In the genomic region with DNA sequence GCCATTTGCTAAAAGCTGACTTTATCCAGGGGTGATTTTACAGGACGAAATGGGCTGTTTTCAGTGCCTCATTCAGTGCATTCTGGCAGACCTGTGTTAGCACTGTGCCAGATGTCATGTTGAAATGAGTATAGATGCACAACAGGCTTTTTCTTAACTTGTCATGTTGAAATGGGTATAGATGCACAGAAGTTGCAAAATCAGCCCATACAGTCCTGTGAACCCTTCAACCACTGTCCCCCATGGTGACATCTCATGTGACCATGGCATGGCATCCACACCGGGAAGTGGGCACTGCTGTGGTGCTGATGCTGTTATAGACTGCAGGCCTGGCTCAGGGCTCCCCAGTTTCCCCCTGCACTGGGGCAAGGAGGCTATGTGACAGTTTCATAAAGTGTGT, we compare ENCODE assay signal across 11 cellular contexts. TPM values are rescaled to one million over a fixed set of nuclear protein-coding genes. Genes with fewer than 3 reads are reported as not detected.
DNase-seq lines count a peak whose midpoint lies in the region; ATAC-seq and TF ChIP-seq lines count a peak whose summit lies in the region.
"Had no signal": no experiment of that assay in that cellular context is flagged by ENCODE, and none has a peak within 500 bp of the region (broad histone marks: within the 10 kb centered on the region; RNA-seq: fewer than 3 reads in every experiment).

No MANE protein-coding gene starts in this region.

- no peaks in the 10 kb centered on the region for H3K27me3 ChIP-seq in CD4-positive, CD25-positive, alpha-beta regulatory T cell (ENCODE audit: control insufficient read depth, insufficient read depth, low read length)
- H3K27me3 ChIP-seq in IMR-90 (ENCODE audit: control insufficient read depth, insufficient read depth, low read length), result no peaks in the 10 kb centered on the region
- no peaks in the 10 kb centered on the region for H3K27me3 ChIP-seq in neural progenitor cell
- no peaks in the 10 kb centered on the region for H3K27me3 ChIP-seq in foreskin keratinocyte

- no peak for DNase-seq in CD4-positive, CD25-positive, alpha-beta regulatory T cell
- DNase-seq in IMR-90, result no peak
- no peak for DNase-seq in activated naive CD4-positive, alpha-beta T cell treated with anti-CD3 and anti-CD28 coated beads, Interleukin-2, amount 50 U/mL, for 72 hours (ENCODE audit: low spot score in 2 of 2)
- DNase-seq in neural progenitor cell (ENCODE audit: low spot score), result no peak
- no peak for DNase-seq in NK-92 treated with Interleukin-12 subunit alpha and Interleukin-12 subunit beta, amount 100 ng/mL, for 24 hours (lab: John Stamatoyannopoulos, UW)
- no peak for DNase-seq in NCI-H510A (lab: John Stamatoyannopoulos, UW)
- no peak for DNase-seq in foreskin keratinocyte
- DNase-seq: left cardiac atrium, SHP77 treated with DMSO at 0.1 percent for 48 hours had no signal

- H3K56ac ChIP-seq in IMR-90 (ENCODE audit: extremely low read depth, insufficient read depth, low read length), result no peak overlapping the region

- H3K4me1 Mint-ChIP-seq in CD4-positive, CD25-positive, alpha-beta regulatory T cell, result peaks cover 9 to 32% (median 22%) of the 10 kb centered on the region in 4 donors
- H3K4me1 Mint-ChIP-seq in neural progenitor cell, result peaks cover 16% of the 10 kb centered on the region

- no peaks in the 10 kb centered on the region for H3K36me3 Mint-ChIP-seq in CD4-positive, CD25-positive, alpha-beta regulatory T cell
- H3K36me3 Mint-ChIP-seq in activated naive CD4-positive, alpha-beta T cell treated with anti-CD3 and anti-CD28 coated beads, Interleukin-2, amount 50 U/mL, for 72 hours, result peaks cover 0 to 19% of the 10 kb centered on the region in 2 donors
- H3K36me3 Mint-ChIP-seq in neural progenitor cell, result no peaks in the 10 kb centered on the region

- peak overlapping the region; percentile 79 for H3K23ac ChIP-seq in IMR-90 (ENCODE audit: low read depth, low read length)

- no peak overlapping the region for H3K4me3 ChIP-seq in CD4-positive, CD25-positive, alpha-beta regulatory T cell (ENCODE audit: low read depth, low read length)
- H3K4me3 ChIP-seq in IMR-90 (ENCODE audit: insufficient read depth, low read depth, low read length) (no peak overlapping the region), neural progenitor cell (no peak overlapping the region)

- no peak overlapping the region for H2AK9ac ChIP-seq in IMR-90 (replicated peaks; ENCODE audit: low read depth, low read length, poor library complexity)

- 70% methylated on average over 2 of the region's 2 CpGs; no CpG with 5 or more reads in 1 of the 2 experiments for WGBS in IMR-90 (ENCODE audit: extremely low coverage in 2 of 2, insufficient read length in 1 of 2), 2 experiments

- peak overlapping the region; percentile 15 for H2BK5ac ChIP-seq in IMR-90 (ENCODE audit: low read depth, low read length, poor library complexity, severe bottlenecking)

- H3K14ac ChIP-seq in IMR-90 (replicated peaks; ENCODE audit: low read depth, low read length), result 0 out of 2 replicates have a peak overlapping the region, but pooled peaks have one; percentile 8

- peaks cover 19 to 57% of the 10 kb centered on the region in 2 experiments for H3K79me1 ChIP-seq in IMR-90 (ENCODE audit: low read depth in 1 of 2, low read length in 2 of 2)

- dilution Hi-C loops in IMR-90 (cut with HindIII; ENCODE audit: low sequenced_read_pairs, unreplicated experiment), result no loop called here

- H3K4me3 Mint-ChIP-seq in CD4-positive, CD25-positive, alpha-beta regulatory T cell, result peak overlapping the region; percentile 24 to 91 (median 59)
- peak overlapping the region; percentile 60 for H3K4me3 Mint-ChIP-seq in neural progenitor cell

- CTCF ChIA-PET in IMR-90 (lab: Yijun Ruan, JAX), result no interaction called here

- peaks cover 26% of the 10 kb centered on the region for H3F3A ChIP-seq in neural progenitor cell (ENCODE audit: low read depth)

- H3K9me3 Mint-ChIP-seq in CD4-positive, CD25-positive, alpha-beta regulatory T cell, result no peaks in the 10 kb centered on the region
- H3K9me3 Mint-ChIP-seq in activated naive CD4-positive, alpha-beta T cell treated with anti-CD3 and anti-CD28 coated beads, Interleukin-2, amount 50 U/mL, for 72 hours, result no peaks in the 10 kb centered on the region
- no peaks in the 10 kb centered on the region for H3K9me3 Mint-ChIP-seq in neural progenitor cell
- H3K9me3 Mint-ChIP-seq: central memory CD8-positive, alpha-beta T cell had no signal

- H3K27ac ChIP-seq in CD4-positive, CD25-positive, alpha-beta regulatory T cell (ENCODE audit: insufficient read depth, low read length, poor library complexity, severe bottlenecking), result no peak overlapping the region
- H3K27ac ChIP-seq in IMR-90 (ENCODE audit: insufficient read depth, low read length), result no peak overlapping the region
- H3K27ac ChIP-seq in neural progenitor cell, result no peak overlapping the region
- no peak overlapping the region for H3K27ac ChIP-seq in foreskin keratinocyte

- TF ChIP-seq CTCF in IMR-90 (conservative IDR thresholded peaks at IDR 0.05; ENCODE audit: low read depth, low read length) (no peak), neural progenitor cell (IDR thresholded peaks at IDR 0.05) (no peak), foreskin keratinocyte (conservative IDR thresholded peaks at IDR 0.05) (no peak)

- H4K5ac ChIP-seq in IMR-90 (ENCODE audit: low read depth, low read length), result no peak overlapping the region

- TF ChIP-seq RAD21 in IMR-90 (IDR thresholded peaks at IDR 0.05; ENCODE audit: low read length), result no peak

- H4K91ac ChIP-seq in IMR-90 (ENCODE audit: insufficient read depth, low read depth, low read length), result no peak overlapping the region

- no TSS peak for BruUV-seq in IMR-90 (replicated peaks; lab: Mats Ljungman, UMichigan)

- no peaks in the 10 kb centered on the region for H3K9me3 ChIP-seq in CD4-positive, CD25-positive, alpha-beta regulatory T cell (ENCODE audit: control insufficient read depth in 2 of 2, low read length in 2 of 2)
- no peaks in the 10 kb centered on the region for H3K9me3 ChIP-seq in IMR-90 (ENCODE audit: control insufficient read depth, insufficient read depth, low read length)
- no peaks in the 10 kb centered on the region for H3K9me3 ChIP-seq in neural progenitor cell (ENCODE audit: low read depth)

- H3K27ac Mint-ChIP-seq in CD4-positive, CD25-positive, alpha-beta regulatory T cell, result no peak overlapping the region
- peak overlapping the region; percentile 36 to 92 for H3K27ac Mint-ChIP-seq in activated naive CD4-positive, alpha-beta T cell treated with anti-CD3 and anti-CD28 coated beads, Interleukin-2, amount 50 U/mL, for 72 hours
- H3K27ac Mint-ChIP-seq in neural progenitor cell, result no peak overlapping the region

- H3K27me3 Mint-ChIP-seq in CD4-positive, CD25-positive, alpha-beta regulatory T cell, result peaks cover 4% of the 10 kb centered on the region
- H3K27me3 Mint-ChIP-seq in neural progenitor cell (ENCODE audit: insufficient read depth, low read depth), result no peaks in the 10 kb centered on the region
- H3K27me3 Mint-ChIP-seq: central memory CD8-positive, alpha-beta T cell had no signal

- peaks cover 71% of the 10 kb centered on the region for H3K79me2 ChIP-seq in neural progenitor cell (ENCODE audit: low read depth)

- peaks cover 55% of the 10 kb centered on the region for H4K20me1 ChIP-seq in IMR-90 (ENCODE audit: insufficient read depth, low read length)
- peaks cover 24% of the 10 kb centered on the region for H4K20me1 ChIP-seq in neural progenitor cell (ENCODE audit: low read depth)

- no peak overlapping the region for H4K8ac ChIP-seq in IMR-90 (ENCODE audit: low read depth in 2 of 2, low read length in 2 of 2)

- H3K4ac ChIP-seq in IMR-90 (ENCODE audit: low read depth, low read length), result 0 out of 2 replicates have a peak overlapping the region, but pooled peaks have one; percentile 22

- POLR2A ChIA-PET in IMR-90 (lab: Charles Lee; ENCODE audit: unreplicated experiment), result interaction anchor here (0.6 kb wide), 1 partner anchor 27 kb away, joined by 4 read pairs; no protein-coding TSS in a partner anchor

- intact Hi-C loops in IMR-90 (cut with micrococcal nuclease), result no loop called here

- H2AFZ ChIP-seq in IMR-90 (replicated peaks; ENCODE audit: low read length, poor library complexity) (no peak overlapping the region), neural progenitor cell (replicated peaks) (no peak overlapping the region)

- H3K9ac ChIP-seq in IMR-90 (ENCODE audit: low read depth, low read length) (peak overlapping the region; percentile 23; the same call in 1 of the 2 replicates), neural progenitor cell (no peak overlapping the region)

- no peak for ATAC-seq in CD4-positive, CD25-positive, alpha-beta regulatory T cell (ENCODE audit: low read depth in 2 of 2)
- ATAC-seq in IMR-90 (ENCODE audit: low read depth) (no peak), HG03469 (IDR thresholded peaks at IDR 0.05; ENCODE audit: unreplicated experiment) (no peak), foreskin keratinocyte (no peak)
- ATAC-seq in activated naive CD4-positive, alpha-beta T cell treated with anti-CD3 and anti-CD28 coated beads, Interleukin-2, amount 50 U/mL, for 72 hours, result no peak
- ATAC-seq: left cardiac atrium had no signal

- no peak overlapping the region for H2BK120ac ChIP-seq in IMR-90 (ENCODE audit: low read depth, low read length)

- no peak overlapping the region for H2BK20ac ChIP-seq in IMR-90 (ENCODE audit: low read depth, low read length)

- peaks cover 32% of the 10 kb centered on the region for H3K4me1 ChIP-seq in CD4-positive, CD25-positive, alpha-beta regulatory T cell (ENCODE audit: control insufficient read depth, insufficient read depth, low read length, poor library complexity, severe bottlenecking)
- H3K4me1 ChIP-seq in IMR-90 (ENCODE audit: control insufficient read depth, insufficient read depth, low read length), result peaks cover 9% of the 10 kb centered on the region
- peaks cover 11% of the 10 kb centered on the region for H3K4me1 ChIP-seq in neural progenitor cell
- no peaks in the 10 kb centered on the region for H3K4me1 ChIP-seq in foreskin keratinocyte

- H3K9me1 ChIP-seq in IMR-90 (ENCODE audit: insufficient read depth, low read length), result peaks cover 16% of the 10 kb centered on the region

- no peak for TF ChIP-seq POLR2A in IMR-90 (IDR thresholded peaks at IDR 0.05; ENCODE audit: low read depth, low read length)

- peak overlapping the region; percentile 55 for H3K4me2 ChIP-seq in IMR-90 (ENCODE audit: low read depth, low read length)
- no peak overlapping the region for H3K4me2 ChIP-seq in neural progenitor cell

- no peak overlapping the region for H3K18ac ChIP-seq in IMR-90 (ENCODE audit: low read depth, low read length)

- peaks cover 7% of the 10 kb centered on the region for H3K36me3 ChIP-seq in CD4-positive, CD25-positive, alpha-beta regulatory T cell (ENCODE audit: control insufficient read depth, insufficient read depth, low read length)
- peaks cover 4% of the 10 kb centered on the region; the same call in 1 of the 2 replicates for H3K36me3 ChIP-seq in IMR-90 (ENCODE audit: control insufficient read depth, insufficient read depth, low read length)
- no peaks in the 10 kb centered on the region for H3K36me3 ChIP-seq in neural progenitor cell

- in situ Hi-C loops in IMR-90 (cut with MboI; ENCODE audit: low sequenced_read_pairs), result no loop called here

- H2BK15ac ChIP-seq in IMR-90 (ENCODE audit: low read depth, low read length), result no peak overlapping the region

- H2AK5ac ChIP-seq in IMR-90 (ENCODE audit: low read depth, low read length), result no peak overlapping the region; the same call in 1 of the 2 replicates

RNA-seq across cellular contexts. Expression of gene TALDO1, which starts 2.5 kb away (rescaled TPM):
- 68.3 TPM for total RNA-seq in CD4-positive, CD25-positive, alpha-beta regulatory T cell
- 100 to 1,000 TPM; 227 to 274 (median 240) TPM for polyA plus RNA-seq in CD4-positive, CD25-positive, alpha-beta regulatory T cell
- 147 and 156 TPM in 2 replicates for total RNA-seq in IMR-90 (2012; rRNA removed)
- polyA plus RNA-seq in IMR-90 (2012; rRNA removed), result 210 and 228 TPM in 2 replicates
- 201 and 282 TPM in 2 replicates for polyA plus RNA-seq in IMR-90 (2012; cell fraction: cytosol; rRNA removed)
- 134 and 144 TPM in 2 replicates for polyA plus RNA-seq in IMR-90 (2012; cell fraction: nucleus; rRNA removed; ENCODE audit: low replicate concordance)
- total RNA-seq in activated naive CD4-positive, alpha-beta T cell treated with anti-CD3 and anti-CD28 coated beads, Interleukin-2, amount 50 U/mL, for 72 hours, result 100 to 1,000 TPM; 226 to 328 TPM
- 101 and 114 TPM in 2 replicates for total RNA-seq in neural progenitor cell (ENCODE audit: low replicate concordance)
- 172 and 177 TPM in 2 replicates for total RNA-seq in foreskin keratinocyte
- 227 TPM in 2 replicates for polyA plus RNA-seq in foreskin keratinocyte

RNA-seq across cellular contexts. Expression of gene GATD1, which starts 27.6 kb away (rescaled TPM):
- 42.1 TPM for total RNA-seq in CD4-positive, CD25-positive, alpha-beta regulatory T cell
- 1 to 10 TPM; 3.6 to 5.5 (median 4.8) TPM for polyA plus RNA-seq in CD4-positive, CD25-positive, alpha-beta regulatory T cell
- total RNA-seq in IMR-90 (2012; rRNA removed) (3.0 and 4.2 TPM in 2 replicates), neural progenitor cell (ENCODE audit: low replicate concordance) (24.1 and 52.9 TPM in 2 replicates), foreskin keratinocyte (37.0 and 37.9 TPM in 2 replicates)
- polyA plus RNA-seq in IMR-90 (2012; rRNA removed) (48.1 and 52.5 TPM in 2 replicates), foreskin keratinocyte (24.7 and 24.9 TPM in 2 replicates)
- polyA plus RNA-seq in IMR-90 (2012; cell fraction: cytosol; rRNA removed), result 61.4 and 99.9 TPM in 2 replicates
- 288 and 910 TPM in 2 replicates for polyA plus RNA-seq in IMR-90 (2012; cell fraction: nucleus; rRNA removed; ENCODE audit: low replicate concordance)
- total RNA-seq in activated naive CD4-positive, alpha-beta T cell treated with anti-CD3 and anti-CD28 coated beads, Interleukin-2, amount 50 U/mL, for 72 hours, result 10 to 100 TPM; 33.1 to 60.5 TPM

RNA-seq across cellular contexts. Expression of gene CEND1, which starts 40.2 kb away (rescaled TPM):
- not detected for total RNA-seq in CD4-positive, CD25-positive, alpha-beta regulatory T cell
- under 1 TPM in 3 of 4 donors, not detected in 1; 0.47 to 0.67 (median 0.49) TPM for polyA plus RNA-seq in CD4-positive, CD25-positive, alpha-beta regulatory T cell
- total RNA-seq in IMR-90 (2012; rRNA removed) (0.83 and 0.90 TPM in 2 replicates), neural progenitor cell (ENCODE audit: low replicate concordance) (0.94 and 1.9 TPM in 2 replicates), foreskin keratinocyte (not detected in 2 replicates)
- polyA plus RNA-seq in IMR-90 (2012; rRNA removed) (4.0 and 5.0 TPM in 2 replicates), foreskin keratinocyte (0.04 TPM in 1 of 2 replicates, not detected in the other)
- 3.3 and 5.1 TPM in 2 replicates for polyA plus RNA-seq in IMR-90 (2012; cell fraction: cytosol; rRNA removed)
- polyA plus RNA-seq in IMR-90 (2012; cell fraction: nucleus; rRNA removed; ENCODE audit: low replicate concordance), result 1.7 and 3.7 TPM in 2 replicates
- total RNA-seq in activated naive CD4-positive, alpha-beta T cell treated with anti-CD3 and anti-CD28 coated beads, Interleukin-2, amount 50 U/mL, for 72 hours, result 1 to 10 TPM in 1 of 2 donors, not detected in 1; 1.1 TPM

RNA-seq across cellular contexts. Expression of gene EPS8L2, which starts 43.7 kb away (rescaled TPM):
- 11.2 TPM for total RNA-seq in CD4-positive, CD25-positive, alpha-beta regulatory T cell
- 10 to 100 TPM; 17.4 to 19.4 (median 18.3) TPM for polyA plus RNA-seq in CD4-positive, CD25-positive, alpha-beta regulatory T cell
- total RNA-seq in IMR-90 (2012; rRNA removed) (12.2 and 17.2 TPM in 2 replicates), neural progenitor cell (ENCODE audit: low replicate concordance) (3.3 and 11.0 TPM in 2 replicates), foreskin keratinocyte (48.4 and 61.9 TPM in 2 replicates)
- polyA plus RNA-seq in IMR-90 (2012; rRNA removed) (38.7 and 39.4 TPM in 2 replicates), foreskin keratinocyte (60.8 and 67.0 TPM in 2 replicates)
- 16.2 and 26.2 TPM in 2 replicates for polyA plus RNA-seq in IMR-90 (2012; cell fraction: cytosol; rRNA removed)
- 206 and 443 TPM in 2 replicates for polyA plus RNA-seq in IMR-90 (2012; cell fraction: nucleus; rRNA removed; ENCODE audit: low replicate concordance)
- 10 to 100 TPM in 1 of 2 donors, 1 to 10 TPM in 1; 2.4 to 34.1 TPM for total RNA-seq in activated naive CD4-positive, alpha-beta T cell treated with anti-CD3 and anti-CD28 coated beads, Interleukin-2, amount 50 U/mL, for 72 hours

RNA-seq across cellular contexts. Expression of gene SLC25A22, which starts 48.4 kb away (rescaled TPM):
- 20.3 TPM for total RNA-seq in CD4-positive, CD25-positive, alpha-beta regulatory T cell
- polyA plus RNA-seq in CD4-positive, CD25-positive, alpha-beta regulatory T cell, result 1 to 10 TPM; 5.3 to 6.6 (median 6.4) TPM
- total RNA-seq in IMR-90 (2012; rRNA removed), result 7.2 and 8.2 TPM in 2 replicates
- 41.3 and 48.8 TPM in 2 replicates for polyA plus RNA-seq in IMR-90 (2012; rRNA removed)
- polyA plus RNA-seq in IMR-90 (2012; cell fraction: cytosol; rRNA removed), result 33.9 and 46.7 TPM in 2 replicates
- 73.0 and 204 TPM in 2 replicates for polyA plus RNA-seq in IMR-90 (2012; cell fraction: nucleus; rRNA removed; ENCODE audit: low replicate concordance)
- total RNA-seq in activated naive CD4-positive, alpha-beta T cell treated with anti-CD3 and anti-CD28 coated beads, Interleukin-2, amount 50 U/mL, for 72 hours, result 10 to 100 TPM; 22.6 to 34.6 TPM
- 11.0 and 38.4 TPM in 2 replicates for total RNA-seq in neural progenitor cell (ENCODE audit: low replicate concordance)
- 24.1 and 24.5 TPM in 2 replicates for total RNA-seq in foreskin keratinocyte
- 24.8 and 26.0 TPM in 2 replicates for polyA plus RNA-seq in foreskin keratinocyte

Comparison
In these comparisons a context has a peak if more than half of its experiments do, and no peak if none do; other contexts are left out.
1. H3K27ac Mint-ChIP-seq: peak in activated naive CD4-positive, alpha-beta T cell treated with anti-CD3 and anti-CD28 coated beads, Interleukin-2, amount 50 U/mL, for 72 hours (2 of 2); none in CD4-positive, CD25-positive, alpha-beta regulatory T cell (0 of 3) and neural progenitor cell (single experiment).